In genomic region chr12:53054112-53054878, GRCh38 we compare ENCODE assay signal across 8 cellular contexts. TPM values are rescaled to one million over a fixed set of nuclear protein-coding genes. Genes with fewer than 3 reads are reported as not detected.
A peak's percentile ranks its signal among the peaks of the same experiment; 100 is the strongest.
DNase-seq lines count a peak whose midpoint lies in the region; ATAC-seq and TF ChIP-seq lines count a peak whose summit lies in the region.

No MANE protein-coding gene starts in this region.

- H3K4me2 ChIP-seq in neural cell (ENCODE audit: low read length): peak overlapping the region; percentile 63

- H3K9me3 ChIP-seq in Peyer's patch: no peaks in the 10 kb centered on the region
- H3K9me3 ChIP-seq in neural cell (ENCODE audit: low read length): no peaks in the 10 kb centered on the region

- TF ChIP-seq CTCF in Peyer's patch (IDR thresholded peaks at IDR 0.05): peak in 1 of 6 experiments; percentile 2
- no peak for TF ChIP-seq CTCF in fibroblast of villous mesenchyme (IDR thresholded peaks at IDR 0.05; ENCODE audit: insufficient read depth, low read depth, low read length)
- TF ChIP-seq CTCF in neural cell (IDR thresholded peaks at IDR 0.05; ENCODE audit: poor library complexity, severe bottlenecking): no peak

- H3K4me1 Mint-ChIP-seq in stimulated activated naive CD8-positive, alpha-beta T cell treated with anti-CD3 and anti-CD28 coated beads, Interleukin-15, Interleukin-2, amounts not matched to agents 100 ng/mL and 50 ng/mL, for 24 hours (ENCODE audit: low read depth): peaks cover 11% of the 10 kb centered on the region

- H3K4me3 ChIP-seq in Peyer's patch (peak overlapping the region; percentile 51 to 62 (median 56)), fibroblast of villous mesenchyme (ENCODE audit: low read depth, low read length) (peak overlapping the region; percentile 44), neural cell (ENCODE audit: low read length) (peak overlapping the region; percentile 74)

- H3K27me3 Mint-ChIP-seq in stimulated activated naive CD8-positive, alpha-beta T cell treated with anti-CD3 and anti-CD28 coated beads, Interleukin-15, Interleukin-2, amounts not matched to agents 100 ng/mL and 50 ng/mL, for 24 hours: no peaks in the 10 kb centered on the region

- TF ChIP-seq RAD21 in neural cell (conservative IDR thresholded peaks at IDR 0.05): no peak

- H3K9ac ChIP-seq in neural cell (ENCODE audit: low read length): peak overlapping the region; percentile 66

- no peaks in the 10 kb centered on the region for H4K20me1 ChIP-seq in neural cell (ENCODE audit: insufficient read depth)

- no peaks in the 10 kb centered on the region for H3K9me3 Mint-ChIP-seq in stimulated activated naive CD8-positive, alpha-beta T cell treated with anti-CD3 and anti-CD28 coated beads, Interleukin-15, Interleukin-2, amounts not matched to agents 100 ng/mL and 50 ng/mL, for 24 hours

- H2AFZ ChIP-seq in neural cell (ENCODE audit: low read depth, low read length): peak overlapping the region; percentile 73

- no peaks in the 10 kb centered on the region for H3K36me3 Mint-ChIP-seq in stimulated activated naive CD8-positive, alpha-beta T cell treated with anti-CD3 and anti-CD28 coated beads, Interleukin-15, Interleukin-2, amounts not matched to agents 100 ng/mL and 50 ng/mL, for 24 hours (ENCODE audit: low read depth)

- no peaks in the 10 kb centered on the region for H3F3A ChIP-seq in neural cell (ENCODE audit: insufficient read depth, low read length, poor library complexity, severe bottlenecking)

- TF ChIP-seq POLR2A in Peyer's patch (IDR thresholded peaks at IDR 0.05): peak; percentile 75 to 94

- H3K27ac ChIP-seq in Peyer's patch (peak overlapping the region; percentile 77 to 94 (median 92)), neural cell (ENCODE audit: low read length) (peak overlapping the region; percentile 53)

- DNase-seq in DMS153 (lab: John Stamatoyannopoulos, UW): peak; percentile 94
- peak; percentile 5 for DNase-seq in KG1 (lab: John Stamatoyannopoulos, UW)
- peak; percentile 98 for DNase-seq in Peyer's patch
- DNase-seq in activated effector memory CD4-positive, alpha-beta T cell treated with anti-CD3 and anti-CD28 coated beads, Interleukin-2, amount 50 U/mL, for 16 hours: peak; percentile 97
- peak; percentile 90 for DNase-seq in fibroblast of villous mesenchyme (ENCODE audit: low read depth)

- H3K4me1 ChIP-seq in Peyer's patch: peaks cover 0 to 43% (median 12%) of the 10 kb centered on the region in 4 donors

- H3K79me2 ChIP-seq in neural cell (replicated peaks; ENCODE audit: insufficient read depth, low read length): no peaks in the 10 kb centered on the region

- ATAC-seq in GM21529 (IDR thresholded peaks at IDR 0.05; ENCODE audit: unreplicated experiment): peak; percentile 89

- peak overlapping the region; percentile 88 for H3K27ac Mint-ChIP-seq in stimulated activated naive CD8-positive, alpha-beta T cell treated with anti-CD3 and anti-CD28 coated beads, Interleukin-15, Interleukin-2, amounts not matched to agents 100 ng/mL and 50 ng/mL, for 24 hours

- no peaks in the 10 kb centered on the region for H3K27me3 ChIP-seq in Peyer's patch
- no peaks in the 10 kb centered on the region for H3K27me3 ChIP-seq in neural cell (ENCODE audit: insufficient read depth, low read depth, low read length)

- no peak for TF ChIP-seq EP300 in neural cell (conservative IDR thresholded peaks at IDR 0.05; ENCODE audit: poor library complexity, severe bottlenecking)

- peak overlapping the region; percentile 94 for H3K4me3 Mint-ChIP-seq in stimulated activated naive CD8-positive, alpha-beta T cell treated with anti-CD3 and anti-CD28 coated beads, Interleukin-15, Interleukin-2, amounts not matched to agents 100 ng/mL and 50 ng/mL, for 24 hours

- H3K36me3 ChIP-seq in Peyer's patch: peaks cover 0 to 26% (median 0%) of the 10 kb centered on the region in 3 donors
- no peaks in the 10 kb centered on the region for H3K36me3 ChIP-seq in neural cell (ENCODE audit: insufficient read depth, low read length)

- H3K9me2 ChIP-seq in neural cell (ENCODE audit: insufficient read depth, low read length): no peaks in the 10 kb centered on the region

TF ChIP-seq in neural cell, 6 proteins besides CTCF, POLR2A, EP300 and RAD21:
- TF ChIP-seq POLR2AphosphoS5 (IDR thresholded peaks at IDR 0.05): peak; percentile 77
- TF ChIP-seq REST (IDR thresholded peaks at IDR 0.05; ENCODE audit: borderline replicate concordance): peak; percentile 48
- peak; percentile 98 for TF ChIP-seq MXI1 (conservative IDR thresholded peaks at IDR 0.05; ENCODE audit: poor library complexity, severe bottlenecking)
- no peak for TF ChIP-seq EZH2 (IDR thresholded peaks at IDR 0.05; ENCODE audit: borderline replicate concordance, insufficient read depth, low read length, poor library complexity, severe bottlenecking)

RNA-seq across cellular contexts. Expression of gene TNS2, which starts 4.4 kb away (rescaled TPM):
- 100 to 1,000 TPM in 3 of 4 donors, 10 to 100 TPM in 1; 29.2 to 274 (median 154) TPM for total RNA-seq in Peyer's patch
- 36.7 and 46.1 TPM in 2 replicates for total RNA-seq in fibroblast of villous mesenchyme
- 4.2 and 7.9 TPM in 2 replicates for polyA plus RNA-seq in neural cell
- 5.2 and 7.5 TPM in 2 replicates for polyA minus RNA-seq in neural cell

RNA-seq across cellular contexts. Expression of gene SPRYD3, which starts 24.9 kb away (rescaled TPM):
- 10 to 100 TPM; 27.8 to 38.7 (median 34.8) TPM for total RNA-seq in Peyer's patch
- total RNA-seq in fibroblast of villous mesenchyme: 17.4 and 19.4 TPM in 2 replicates
- 20.8 and 21.0 TPM in 2 replicates for polyA plus RNA-seq in neural cell
- 31.4 and 34.6 TPM in 2 replicates for polyA minus RNA-seq in neural cell

RNA-seq across cellular contexts. Expression of gene IGFBP6, which starts 43.2 kb away (rescaled TPM):
- total RNA-seq in Peyer's patch: 100 to 1,000 TPM in 2 of 4 donors, 10 to 100 TPM in 2; 68.5 to 191 (median 128) TPM
- total RNA-seq in fibroblast of villous mesenchyme: 277 and 396 TPM in 2 replicates
- polyA plus RNA-seq in neural cell: 0.26 TPM in 1 of 2 replicates, not detected in the other
- not detected in 2 replicates for polyA minus RNA-seq in neural cell

RNA-seq across cellular contexts. Expression of gene EIF4B, which starts 48.0 kb away (rescaled TPM):
- total RNA-seq in Peyer's patch (100 to 1,000 TPM; 234 to 531 (median 250) TPM), fibroblast of villous mesenchyme (838 and 849 TPM in 2 replicates)
- polyA plus RNA-seq in neural cell: 329 and 333 TPM in 2 replicates
- polyA minus RNA-seq in neural cell: 636 and 641 TPM in 2 replicates

RNA-seq across cellular contexts. Expression of gene SOAT2, which starts 49.0 kb away (rescaled TPM):
- total RNA-seq in Peyer's patch: 10 to 100 TPM in 3 of 4 donors, not detected in 1; 13.3 to 55.0 (median 34.5) TPM
- not detected in 2 replicates for total RNA-seq in fibroblast of villous mesenchyme
- polyA plus RNA-seq in neural cell: not detected in 2 replicates
- polyA minus RNA-seq in neural cell: not detected in 2 replicates

Comparison
In these comparisons a context has a peak if more than half of its experiments do, and no peak if none do; other contexts are left out.
1. Peak in every context shown above with its lines: DNase-seq, ATAC-seq, H3K4me3 ChIP-seq and H3K27ac ChIP-seq.
2. DNase-seq: peak in every context shown above with its lines; median percentile 98 in Peyer's patch; 97 in activated effector memory CD4-positive, alpha-beta T cell treated with anti-CD3 and anti-CD28 coated beads, Interleukin-2, amount 50 U/mL, for 16 hours; 94 in DMS153; 90 in fibroblast of villous mesenchyme; 5 in KG1.